8 cellular contexts compared by ENCODE assay signal in genomic region chrX:56726609-56727008, GRCh38. TPM values are rescaled to one million over a fixed set of nuclear protein-coding genes. Genes with fewer than 3 reads are reported as not detected.
A peak's percentile ranks its signal among the peaks of the same experiment; 100 is the strongest.
DNase-seq lines count a peak whose midpoint lies in the region; ATAC-seq and TF ChIP-seq lines count a peak whose summit lies in the region.

No MANE protein-coding gene starts in this region.

- H3K4me1 ChIP-seq in mesenchymal stem cell (ENCODE audit: control insufficient read depth, insufficient read depth, low read depth, low read length) = no peaks in the 10 kb centered on the region

- H2AK5ac ChIP-seq in mesenchymal stem cell (ENCODE audit: low read length, severe bottlenecking) = no peak overlapping the region

- no peaks in the 10 kb centered on the region for H3K79me1 ChIP-seq in mesenchymal stem cell (replicated peaks; ENCODE audit: low read length, poor library complexity, severe bottlenecking)

- no peak overlapping the region for H4K91ac ChIP-seq in mesenchymal stem cell (ENCODE audit: low read length)

- no CpG with 5 or more reads among the region's 1 CpG for WGBS in mesenchymal stem cell

- H3K23ac ChIP-seq in mesenchymal stem cell (ENCODE audit: low read length in 2 of 2) = no peak overlapping the region

- no peak overlapping the region for H2BK12ac ChIP-seq in mesenchymal stem cell (ENCODE audit: low read length in 2 of 2)

- no peak overlapping the region for H2BK120ac ChIP-seq in mesenchymal stem cell (ENCODE audit: low read depth, low read length)

- no peak overlapping the region for H3K18ac ChIP-seq in mesenchymal stem cell (ENCODE audit: low read depth in 1 of 2, low read length in 2 of 2)

- no peak overlapping the region for H4K8ac ChIP-seq in mesenchymal stem cell (ENCODE audit: low read length)

- TF ChIP-seq CTCF in cardiac fibroblast (IDR thresholded peaks at IDR 0.05; ENCODE audit: low read depth, low read length) = peak; percentile 47

- no peak overlapping the region for H2BK15ac ChIP-seq in mesenchymal stem cell (ENCODE audit: low read depth, poor library complexity, severe bottlenecking)

- H3K27me3 ChIP-seq in mesenchymal stem cell (ENCODE audit: control insufficient read depth in 1 of 2, insufficient read depth in 1 of 2, low read length in 2 of 2) = peaks cover 0 to 22% of the 10 kb centered on the region in 2 experiments

- ATAC-seq in HG03280 (IDR thresholded peaks at IDR 0.05; ENCODE audit: unreplicated experiment) = peak; percentile 48

- H3K27ac ChIP-seq in mesenchymal stem cell (ENCODE audit: low read length, poor library complexity, severe bottlenecking) = no peak overlapping the region

- DNase-seq in 8988T = peak; percentile 15
- peak; percentile 23 for DNase-seq in DMS79 (lab: John Stamatoyannopoulos, UW)
- peak; percentile 13 to 22 for DNase-seq in NOMO-1 (lab: John Stamatoyannopoulos, UW; ENCODE audit: unreplicated experiment in 2 of 2)
- peak; percentile 62 to 69 for DNase-seq in cardiac fibroblast (ENCODE audit: low read depth in 2 of 2)
- peak; percentile 57 for DNase-seq in mesenchymal stem cell
- no peak for DNase-seq in HPDE6-E6E7 (ENCODE audit: extremely low spot score)
- DNase-seq in NCI-H226 = no peak

- no peak overlapping the region for H2BK5ac ChIP-seq in mesenchymal stem cell (ENCODE audit: low read depth, low read length, poor library complexity, severe bottlenecking)

- H3K4me2 ChIP-seq in mesenchymal stem cell (ENCODE audit: low read length, poor library complexity, severe bottlenecking) = no peak overlapping the region

- no peaks in the 10 kb centered on the region for H3K36me3 ChIP-seq in mesenchymal stem cell (ENCODE audit: control insufficient read depth in 1 of 2, insufficient read depth in 2 of 2, low read depth in 1 of 2, low read length in 2 of 2)

- H3K4me3 ChIP-seq in cardiac fibroblast (replicated peaks in 1 of 2; ENCODE audit: low read depth in 2 of 2, low read length in 2 of 2) = no peak overlapping the region
- no peak overlapping the region for H3K4me3 ChIP-seq in mesenchymal stem cell (ENCODE audit: insufficient read depth in 1 of 2, low read depth in 1 of 2, low read length in 2 of 2)

- H3K14ac ChIP-seq in mesenchymal stem cell (ENCODE audit: low read length in 2 of 2) = no peak overlapping the region

- H3K4ac ChIP-seq in mesenchymal stem cell (ENCODE audit: low read depth in 1 of 2, low read length in 2 of 2) = no peak overlapping the region

- H2AFZ ChIP-seq in mesenchymal stem cell (ENCODE audit: low read depth, low read length) = no peak overlapping the region

- no peak overlapping the region for H3K9ac ChIP-seq in mesenchymal stem cell (ENCODE audit: low read length)

- H3K9me3 ChIP-seq in mesenchymal stem cell (ENCODE audit: control insufficient read depth, low read length) = no peaks in the 10 kb centered on the region

RNA-seq across cellular contexts. Expression of gene NBDY, which starts 2.4 kb away (rescaled TPM):
- 125 TPM for polyA plus RNA-seq in mesenchymal stem cell (2013, experiment 1 of 2)
- 135 TPM for polyA plus RNA-seq in mesenchymal stem cell (2013, experiment 2 of 2)

Comparison
In these comparisons a context has a peak if more than half of its experiments do, and no peak if none do; other contexts are left out.
1. DNase-seq: peak in 8988T (single experiment), DMS79 (single experiment), NOMO-1 (2 of 2), cardiac fibroblast (2 of 2) and mesenchymal stem cell (single experiment); none in HPDE6-E6E7 (single experiment) and NCI-H226 (single experiment).